ENCODE assay signal across 9 cellular contexts in the genomic region with DNA sequence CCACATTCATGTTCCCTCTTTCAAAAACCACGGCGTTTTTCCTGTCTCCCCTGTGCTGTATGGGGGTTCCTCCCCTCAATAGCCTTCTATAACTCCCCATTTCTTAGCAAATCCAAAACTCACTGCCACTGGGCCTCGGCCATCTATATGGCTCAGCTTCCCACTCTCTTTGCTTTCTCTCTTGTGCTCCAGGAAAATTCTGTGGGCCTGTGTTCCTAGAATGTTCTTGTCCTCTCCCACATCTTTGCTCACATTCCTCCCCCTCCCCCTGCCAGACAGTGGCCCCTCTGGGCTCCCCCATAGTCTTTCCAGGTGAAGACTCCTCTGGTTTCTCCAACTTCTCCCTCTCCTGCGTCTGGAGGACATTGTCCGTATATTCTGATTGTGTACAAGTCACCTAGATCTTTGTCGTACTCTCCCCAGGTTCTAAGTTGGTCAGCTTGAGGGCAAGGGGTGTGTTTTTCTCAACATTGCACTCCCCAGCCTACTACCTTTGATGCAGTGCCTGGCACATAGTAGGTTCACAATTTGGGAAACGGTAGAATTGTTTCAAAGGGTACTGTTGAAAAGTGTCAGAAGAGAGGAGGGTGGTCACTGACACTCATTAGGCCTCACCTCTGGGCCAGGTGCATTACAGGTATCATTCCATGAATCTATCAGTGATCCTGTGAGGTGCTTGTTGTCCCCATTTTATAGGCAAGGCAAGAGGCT. TPM values are rescaled to one million over a fixed set of nuclear protein-coding genes. Genes with fewer than 3 reads are reported as not detected.
DNase-seq lines count a peak whose midpoint lies in the region; ATAC-seq and TF ChIP-seq lines count a peak whose summit lies in the region.
"Had no signal": no experiment of that assay in that cellular context is flagged by ENCODE, and none has a peak within 500 bp of the region (broad histone marks: within the 10 kb centered on the region; RNA-seq: fewer than 3 reads in every experiment).

No MANE protein-coding gene starts in this region.

- no peaks in the 10 kb centered on the region for H3K27me3 ChIP-seq in BLaER1 treated with 17β-estradiol and CSF1 and Interleukin-3, amounts not matched to agents 10 nM and 100 nM
- no peaks in the 10 kb centered on the region for H3K27me3 ChIP-seq in RWPE2 (ENCODE audit: insufficient read depth, poor library complexity, severe bottlenecking)
- no peaks in the 10 kb centered on the region for H3K27me3 ChIP-seq in fibroblast of lung (ENCODE audit: control insufficient read depth, insufficient read depth, low read length)
- no peaks in the 10 kb centered on the region for H3K27me3 ChIP-seq in psoas muscle (ENCODE audit: insufficient read depth in 3 of 3, low read length in 2 of 3)

- H3K79me2 ChIP-seq in fibroblast of lung (ENCODE audit: control insufficient read depth, insufficient read depth, low read length): peaks cover 12% of the 10 kb centered on the region

- 84 to 94% (median 88%) methylated on average over 7 of the region's 7 CpGs for WGBS in psoas muscle, 3 donors

- no peak for TF ChIP-seq CTCF in RWPE2 (IDR thresholded peaks at IDR 0.05; ENCODE audit: poor library complexity, severe bottlenecking)
- TF ChIP-seq CTCF in fibroblast of lung (conservative IDR thresholded peaks at IDR 0.05 in 1 of 2, IDR thresholded peaks at IDR 0.05 in 1 of 2; ENCODE audit: low read depth in 1 of 2, low read length in 2 of 2): no peak
- no peak for TF ChIP-seq CTCF in psoas muscle (IDR thresholded peaks at IDR 0.05)

- H4K20me1 ChIP-seq in BLaER1 treated with 17β-estradiol and CSF1 and Interleukin-3, amounts not matched to agents 10 nM and 100 nM: peaks cover 7 to 13% (median 11%) of the 10 kb centered on the region in 11 experiments; a peak in 20 of 22 replicates
- H4K20me1 ChIP-seq in fibroblast of lung (ENCODE audit: control insufficient read depth, extremely low read depth, insufficient read depth, low read length): no peaks in the 10 kb centered on the region

- H3K9me3 ChIP-seq in BLaER1 treated with 17β-estradiol and CSF1 and Interleukin-3, amounts not matched to agents 10 nM and 100 nM (replicated peaks in 1 of 11): no peaks in the 10 kb centered on the region
- H3K9me3 ChIP-seq in RWPE2 (ENCODE audit: severe bottlenecking): no peaks in the 10 kb centered on the region
- no peaks in the 10 kb centered on the region for H3K9me3 ChIP-seq in fibroblast of lung (ENCODE audit: control insufficient read depth, insufficient read depth, low read depth, low read length)
- no peaks in the 10 kb centered on the region for H3K9me3 ChIP-seq in psoas muscle

- DNase-seq in RWPE2 (ENCODE audit: low spot score) (peak; percentile 38), fibroblast of lung (ENCODE audit: low read depth in 2 of 2) (no peak), psoas muscle (no peak), HuH-7.5 (ENCODE audit: low spot score) (no peak)
- DNase-seq in stimulated activated CD8-positive, alpha-beta memory T cell treated with anti-CD3 and anti-CD28 coated beads, Interleukin-4, amount 100 ng/mL, for 48 hours: no peak
- DNase-seq: H7 had no signal

- H3K36me3 ChIP-seq in BLaER1 treated with 17β-estradiol and CSF1 and Interleukin-3, amounts not matched to agents 10 nM and 100 nM: peaks cover 0 to 4% (median 1%) of the 10 kb centered on the region in 11 experiments; a peak in 11 of 22 replicates
- H3K36me3 ChIP-seq in RWPE2 (ENCODE audit: low read depth) (peaks cover 6% of the 10 kb centered on the region), fibroblast of lung (ENCODE audit: control insufficient read depth, insufficient read depth, low read length) (no peaks in the 10 kb centered on the region), psoas muscle (ENCODE audit: insufficient read depth in 1 of 2, low read depth in 1 of 2) (peaks cover 3% of the 10 kb centered on the region in 2 donors)

- H3K4me2 ChIP-seq in BLaER1 treated with 17β-estradiol and CSF1 and Interleukin-3, amounts not matched to agents 10 nM and 100 nM: peak overlapping the region; percentile 78 to 99 (median 96)
- H3K4me2 ChIP-seq in fibroblast of lung (ENCODE audit: extremely low read depth, insufficient read depth, low read length): no peak overlapping the region

- peak overlapping the region; percentile 95 to 100 (median 99); a peak in 21 of 22 replicates for H3K9ac ChIP-seq in BLaER1 treated with 17β-estradiol and CSF1 and Interleukin-3, amounts not matched to agents 10 nM and 100 nM
- H3K9ac ChIP-seq in fibroblast of lung (ENCODE audit: insufficient read depth, low read length): no peak overlapping the region

- no peak overlapping the region for H3K4me3 ChIP-seq in BLaER1 treated with 17β-estradiol and CSF1 and Interleukin-3, amounts not matched to agents 10 nM and 100 nM
- H3K4me3 ChIP-seq in RWPE2 (ENCODE audit: severe bottlenecking) (no peak overlapping the region), fibroblast of lung (replicated peaks in 1 of 4; ENCODE audit: control extremely low read depth in 1 of 4, insufficient read depth in 1 of 4, low read depth in 3 of 4, low read length in 4 of 4) (no peak overlapping the region), psoas muscle (no peak overlapping the region)

- H3K27ac ChIP-seq in BLaER1 treated with 17β-estradiol and CSF1 and Interleukin-3, amounts not matched to agents 10 nM and 100 nM: peak overlapping the region; percentile 94 to 100 (median 99)
- H3K27ac ChIP-seq in RWPE2 (ENCODE audit: poor library complexity, severe bottlenecking) (peak overlapping the region; percentile 95), fibroblast of lung (ENCODE audit: insufficient read depth, low read length) (peak overlapping the region; percentile 100), psoas muscle (peak overlapping the region; percentile 98)

- H3K4me1 ChIP-seq in BLaER1 treated with 17β-estradiol and CSF1 and Interleukin-3, amounts not matched to agents 10 nM and 100 nM: peaks cover 71 to 80% (median 76%) of the 10 kb centered on the region in 10 experiments
- peaks cover 63% of the 10 kb centered on the region for H3K4me1 ChIP-seq in RWPE2 (ENCODE audit: insufficient read depth, poor library complexity, severe bottlenecking)
- H3K4me1 ChIP-seq in fibroblast of lung (ENCODE audit: control insufficient read depth, extremely low read depth, insufficient read depth, low read length): peaks cover 36% of the 10 kb centered on the region
- peaks cover 52% of the 10 kb centered on the region for H3K4me1 ChIP-seq in psoas muscle

- H2AFZ ChIP-seq in fibroblast of lung (ENCODE audit: low read length): no peak overlapping the region

- intact Hi-C loops in psoas muscle (cut with DNase I): loop anchor here in 1 of 2 donors (5.0 kb wide), 1 partner anchor 93 kb away; no protein-coding TSS in a partner anchor

- ATAC-seq in RWPE2 (ENCODE audit: low read depth): no peak
- no peak for ATAC-seq in psoas muscle
- no peak for ATAC-seq in HG03039 (IDR thresholded peaks at IDR 0.05; ENCODE audit: unreplicated experiment)
- ATAC-seq in HG03457 (IDR thresholded peaks at IDR 0.05; ENCODE audit: unreplicated experiment): no peak

RNA-seq across cellular contexts. Expression of a gene that starts 3.7 kb away (rescaled TPM):
- total RNA-seq in fibroblast of lung (56.5 and 148 TPM in 2 replicates), psoas muscle (100 to 1,000 TPM in 3 of 4 donors, 10 to 100 TPM in 1; 89.0 to 287 (median 164) TPM)
- polyA plus RNA-seq in fibroblast of lung (121 and 291 TPM in 2 replicates), psoas muscle (100 to 1,000 TPM in 2 of 3 donors, 10 to 100 TPM in 1; 81.8 to 258 (median 141) TPM)
- 89.4 and 192 TPM in 2 replicates for polyA plus RNA-seq in fibroblast of lung (2012)
- polyA minus RNA-seq in fibroblast of lung (ENCODE audit: low replicate concordance): 200 and 307 TPM in 2 replicates

RNA-seq across cellular contexts. Expression of a gene that starts 59.3 kb away (rescaled TPM):
- total RNA-seq in fibroblast of lung (70.9 and 113 TPM in 2 replicates), psoas muscle (10 to 100 TPM; 49.9 to 86.5 (median 53.7) TPM)
- polyA plus RNA-seq in fibroblast of lung (168 and 171 TPM in 2 replicates), psoas muscle (100 to 1,000 TPM in 1 of 3 donors, 10 to 100 TPM in 2; 50.5 to 116 (median 60.1) TPM)
- polyA plus RNA-seq in fibroblast of lung (2012): 173 and 195 TPM in 2 replicates
- polyA minus RNA-seq in fibroblast of lung (ENCODE audit: low replicate concordance): 269 and 362 TPM in 2 replicates
